In genomic region chr13:31200636-31200970, GRCh38 we compare ENCODE assay signal across 1 cellular context.
TF ChIP-seq lines count a peak whose summit lies in the region.

No MANE protein-coding gene starts in this region.

TF ChIP-seq in K562, 482 proteins besides CTCF, POLR2A, EP300 and RAD21 (continued from another document and continues in another):
- TF ChIP-seq THAP12 (CRISPR knock-in tag; IDR thresholded peaks at IDR 0.05) (no peak), ZNF274 (IDR thresholded peaks at IDR 0.05; ENCODE audit: borderline replicate concordance, low read depth, low read length) (no peak), HDAC3 (IDR thresholded peaks at IDR 0.05; ENCODE audit: borderline replicate concordance, partially characterized antibody) (no peak), SAFB (IDR thresholded peaks at IDR 0.05; ENCODE audit: borderline replicate concordance, low read depth, low read length) (0 out of 2 replicates have a peak, but pooled peaks have one; percentile 7), MTA1 (IDR thresholded peaks at IDR 0.05; ENCODE audit: borderline replicate concordance) (no peak), E2F8 (IDR thresholded peaks at IDR 0.05; ENCODE audit: low read depth, partially characterized antibody) (no peak), PHF8 (IDR thresholded peaks at IDR 0.05; ENCODE audit: borderline replicate concordance, low read length) (peak; percentile 43; the same call in 1 of the 2 replicates), ARID3A (IDR thresholded peaks at IDR 0.05; ENCODE audit: borderline replicate concordance, low read depth, low read length) (no peak), ETV5 (CRISPR knock-in tag; IDR thresholded peaks at IDR 0.05; ENCODE audit: low read depth) (no peak), ZNF639 (CRISPR knock-in tag; conservative IDR thresholded peaks at IDR 0.05 in 1 of 2, IDR thresholded peaks at IDR 0.05 in 1 of 2) (no peak), PHB (CRISPR knock-in tag; IDR thresholded peaks at IDR 0.05) (no peak), SREBF1 (IDR thresholded peaks at IDR 0.05; ENCODE audit: borderline replicate concordance, low read depth, low read length) (no peak), SIN3B (IDR thresholded peaks at IDR 0.05; ENCODE audit: low read depth) (no peak), HCFC1 (IDR thresholded peaks at IDR 0.05; ENCODE audit: low read depth, low read length) (no peak), TRIM28 (IDR thresholded peaks at IDR 0.05) (no peak), ZNF57 (CRISPR knock-in tag; IDR thresholded peaks at IDR 0.05) (no peak), HBP1 (CRISPR knock-in tag; IDR thresholded peaks at IDR 0.05) (no peak), NCOA6 (IDR thresholded peaks at IDR 0.05) (peak; percentile 77), ZBTB8A (IDR thresholded peaks at IDR 0.05; ENCODE audit: partially characterized antibody) (no peak), ATF7 (IDR thresholded peaks at IDR 0.05) (no peak), ZNF655 (CRISPR knock-in tag; IDR thresholded peaks at IDR 0.05) (no peak), ELK3 (CRISPR knock-in tag; IDR thresholded peaks at IDR 0.05) (no peak), ZBTB26 (CRISPR knock-in tag; IDR thresholded peaks at IDR 0.05) (no peak), KAT8 (IDR thresholded peaks at IDR 0.05; ENCODE audit: low read depth) (no peak), ZNF354B (CRISPR knock-in tag; IDR thresholded peaks at IDR 0.05) (no peak), PHF21A (IDR thresholded peaks at IDR 0.05; ENCODE audit: borderline replicate concordance, low read depth) (no peak), CAMTA2 (CRISPR knock-in tag; conservative IDR thresholded peaks at IDR 0.05) (no peak), ZNF512 (tag; IDR thresholded peaks at IDR 0.05) (no peak), ADNP (tag; IDR thresholded peaks at IDR 0.05) (no peak), CTBP1 (IDR thresholded peaks at IDR 0.05; ENCODE audit: borderline replicate concordance) (no peak), KAT7 (CRISPR knock-in tag; IDR thresholded peaks at IDR 0.05; ENCODE audit: borderline replicate concordance) (0 out of 2 replicates have a peak, but pooled peaks have one; percentile 27), WHSC1 (IDR thresholded peaks at IDR 0.05; ENCODE audit: low read length) (no peak), MEIS2 (IDR thresholded peaks at IDR 0.05; ENCODE audit: partially characterized antibody) (no peak), TCFL5 (CRISPR knock-in tag; conservative IDR thresholded peaks at IDR 0.05) (no peak), FUS (optimal IDR thresholded peaks at IDR 0.05; ENCODE audit: low read depth, low read length) (no peak), CC2D1A (IDR thresholded peaks at IDR 0.05) (no peak), MECOM (CRISPR knock-in tag; IDR thresholded peaks at IDR 0.05) (no peak), SRSF9 (IDR thresholded peaks at IDR 0.05; ENCODE audit: borderline replicate concordance, low read depth, low read length) (no peak), PHF20 (IDR thresholded peaks at IDR 0.05; ENCODE audit: partially characterized antibody) (no peak), ZBED1 (IDR thresholded peaks at IDR 0.05) (no peak), RBBP5 (IDR thresholded peaks at IDR 0.05; ENCODE audit: borderline replicate concordance, insufficient read depth, low read length, poor library complexity, severe bottlenecking) (peak; percentile 36), BACH1 (tag; IDR thresholded peaks at IDR 0.05) (no peak), ZNF121 (CRISPR knock-in tag; conservative IDR thresholded peaks at IDR 0.05) (no peak), ZC3H8 (IDR thresholded peaks at IDR 0.05) (no peak), RBM34 (IDR thresholded peaks at IDR 0.05; ENCODE audit: borderline replicate concordance, insufficient read depth, low read length) (no peak), MTF1 (CRISPR knock-in tag; IDR thresholded peaks at IDR 0.05; ENCODE audit: borderline replicate concordance) (no peak), EGR1 (conservative IDR thresholded peaks at IDR 0.05) (no peak), MED1 (CRISPR knock-in tag; IDR thresholded peaks at IDR 0.05; ENCODE audit: borderline replicate concordance) (no peak), RB1 (IDR thresholded peaks at IDR 0.05; ENCODE audit: low read depth) (0 out of 2 replicates have a peak, but pooled peaks have one; percentile 4), RBFOX2 (IDR thresholded peaks at IDR 0.05; ENCODE audit: low read depth, low read length) (peak; percentile 51), GABPA (tag; conservative IDR thresholded peaks at IDR 0.05; ENCODE audit: low read depth) (0 out of 2 replicates have a peak, but pooled peaks have one; percentile 8), PTBP1 (IDR thresholded peaks at IDR 0.05; ENCODE audit: low read depth, low read length) (no peak), CBX3 (IDR thresholded peaks at IDR 0.05; ENCODE audit: borderline replicate concordance in 1 of 2, low read length in 2 of 2) (no peak), CXXC5 (CRISPR knock-in tag; IDR thresholded peaks at IDR 0.05) (no peak), NFIC (IDR thresholded peaks at IDR 0.05) (peak; percentile 33; the same call in 1 of the 2 replicates), ZNF24 (IDR thresholded peaks at IDR 0.05) (no peak), SFPQ (IDR thresholded peaks at IDR 0.05; ENCODE audit: low read depth, low read length) (no peak)
